ENCODE assay signal across 17 cellular contexts in genomic region chr5:76524872-76525271, GRCh38.
DNase-seq lines count a peak whose midpoint lies in the region; ATAC-seq and TF ChIP-seq lines count a peak whose summit lies in the region.
"Had no signal": no experiment of that assay in that cellular context is flagged by ENCODE, and none has a peak within 500 bp of the region (broad histone marks: within the 10 kb centered on the region; RNA-seq: fewer than 3 reads in every experiment).

No MANE protein-coding gene starts in this region.

- no peak for DNase-seq in activated naive CD8-positive, alpha-beta T cell treated with anti-CD3 and anti-CD28 coated beads for 36 hours
- DNase-seq in SK-N-MC (ENCODE audit: low read depth, low spot score): peak; percentile 99
- DNase-seq in fibroblast of peridontal ligament (ENCODE audit: extremely low read depth): peak; percentile 31
- DNase-seq in MM.1S: no peak
- DNase-seq in NCI-H510A (lab: John Stamatoyannopoulos, UW): no peak
- no peak for DNase-seq in posterior vena cava (ENCODE audit: low spot score)
- DNase-seq: activated naive CD4-positive, alpha-beta T cell; CD4-positive, CD25-positive, alpha-beta regulatory T cell; foreskin melanocyte; Karpas-422; T-helper 2 cell had no signal

- H3K4me1 ChIP-seq in MM.1S (ENCODE audit: low read length): peaks cover 18% of the 10 kb centered on the region
- H3K4me1 ChIP-seq: prostate gland had no signal

- no peaks in the 10 kb centered on the region for H3K9me2 ChIP-seq in MM.1S (replicated peaks; ENCODE audit: insufficient read depth, low read length)

- ATAC-seq in HG03139 (IDR thresholded peaks at IDR 0.05; ENCODE audit: unreplicated experiment): no peak
- ATAC-seq: activated CD4-positive, CD25-positive, alpha-beta regulatory T cell treated with anti-CD3 and anti-CD28 coated beads, Interleukin-2, amount 50 U/mL, for 24 hours had no signal

- H3F3A ChIP-seq in MM.1S (ENCODE audit: insufficient read depth, low read length): peaks cover 5% of the 10 kb centered on the region; the same call in 1 of the 2 replicates

- no peak overlapping the region for H3K4me2 ChIP-seq in MM.1S (ENCODE audit: low read depth, low read length)

- H3K4me3 ChIP-seq in SK-N-MC (peak overlapping the region; percentile 68), MM.1S (ENCODE audit: low read length) (no peak overlapping the region)
- H3K4me3 ChIP-seq: cardiac muscle cell, prostate gland had no signal

- peaks cover 85% of the 10 kb centered on the region for H3K4me1 Mint-ChIP-seq in activated naive CD8-positive, alpha-beta T cell (ENCODE audit: low read depth)
- H3K4me1 Mint-ChIP-seq in activated naive CD8-positive, alpha-beta T cell treated with anti-CD3 and anti-CD28 coated beads for 36 hours: peaks cover 63% of the 10 kb centered on the region

- H3K27ac ChIP-seq in SK-N-MC (peak overlapping the region; percentile 94), MM.1S (ENCODE audit: low read length) (no peak overlapping the region)
- H3K27ac ChIP-seq: cardiac muscle cell, prostate gland had no signal

- H3K36me3 ChIP-seq in SK-N-MC (ENCODE audit: insufficient read depth, low read length): no peaks in the 10 kb centered on the region
- no peaks in the 10 kb centered on the region for H3K36me3 ChIP-seq in MM.1S (replicated peaks; ENCODE audit: insufficient read depth, low read length)
- H3K36me3 ChIP-seq: cardiac muscle cell, prostate gland had no signal

- no peak for TF ChIP-seq CTCF in MM.1S (IDR thresholded peaks at IDR 0.05; ENCODE audit: low read length)

- no peak overlapping the region for H3K4me3 Mint-ChIP-seq in activated naive CD8-positive, alpha-beta T cell
- H3K4me3 Mint-ChIP-seq in activated naive CD8-positive, alpha-beta T cell treated with anti-CD3 and anti-CD28 coated beads for 36 hours: no peak overlapping the region
- H3K4me3 Mint-ChIP-seq: CD4-positive, CD25-positive, alpha-beta regulatory T cell; stimulated activated naive CD8-positive, alpha-beta T cell treated with anti-CD3 and anti-CD28 coated beads, Interleukin-15, Interleukin-2, amounts not matched to agents 100 ng/mL and 50 ng/mL, for 24 hours had no signal

- no peak overlapping the region for H2AFZ ChIP-seq in MM.1S (ENCODE audit: low read length)

- no peaks in the 10 kb centered on the region for H3K27me3 ChIP-seq in MM.1S (replicated peaks; ENCODE audit: insufficient read depth, low read length)
- H3K27me3 ChIP-seq: cardiac muscle cell had no signal

- no peaks in the 10 kb centered on the region for H3K9me3 Mint-ChIP-seq in activated naive CD8-positive, alpha-beta T cell (ENCODE audit: low read depth)
- H3K9me3 Mint-ChIP-seq in activated naive CD8-positive, alpha-beta T cell treated with anti-CD3 and anti-CD28 coated beads for 36 hours: no peaks in the 10 kb centered on the region
- H3K9me3 Mint-ChIP-seq: stimulated activated naive CD8-positive, alpha-beta T cell treated with anti-CD3 and anti-CD28 coated beads, Interleukin-15, Interleukin-2, amounts not matched to agents 100 ng/mL and 50 ng/mL, for 24 hours had no signal

- H3K9ac ChIP-seq in SK-N-MC (ENCODE audit: insufficient read length) (peak overlapping the region; percentile 57), MM.1S (ENCODE audit: low read length) (no peak overlapping the region)

- peaks cover 6% of the 10 kb centered on the region for H3K36me3 Mint-ChIP-seq in activated naive CD8-positive, alpha-beta T cell
- H3K36me3 Mint-ChIP-seq in activated naive CD8-positive, alpha-beta T cell treated with anti-CD3 and anti-CD28 coated beads for 36 hours: peaks cover 6% of the 10 kb centered on the region

- peak overlapping the region; percentile 41 for H3K27ac Mint-ChIP-seq in activated naive CD8-positive, alpha-beta T cell
- no peak overlapping the region for H3K27ac Mint-ChIP-seq in activated naive CD8-positive, alpha-beta T cell treated with anti-CD3 and anti-CD28 coated beads for 36 hours
- H3K27ac Mint-ChIP-seq: stimulated activated naive CD8-positive, alpha-beta T cell treated with anti-CD3 and anti-CD28 coated beads, Interleukin-15, Interleukin-2, amounts not matched to agents 100 ng/mL and 50 ng/mL, for 24 hours had no signal

- H3K9me3 ChIP-seq in SK-N-MC (ENCODE audit: low read depth, low read length): no peaks in the 10 kb centered on the region
- H3K9me3 ChIP-seq in MM.1S (replicated peaks; ENCODE audit: insufficient read depth, low read length): no peaks in the 10 kb centered on the region
- H3K9me3 ChIP-seq: prostate gland had no signal

- intact Hi-C loops in posterior vena cava (cut with DNase I): no loop called here

- no peaks in the 10 kb centered on the region for H4K20me1 ChIP-seq in MM.1S (ENCODE audit: insufficient read depth, low read length)

- peaks cover 72% of the 10 kb centered on the region for H3K79me2 ChIP-seq in MM.1S (ENCODE audit: low read length)

- no peaks in the 10 kb centered on the region for H3K27me3 Mint-ChIP-seq in activated naive CD8-positive, alpha-beta T cell
- H3K27me3 Mint-ChIP-seq in activated naive CD8-positive, alpha-beta T cell treated with anti-CD3 and anti-CD28 coated beads for 36 hours: no peaks in the 10 kb centered on the region
- H3K27me3 Mint-ChIP-seq: CD4-positive, CD25-positive, alpha-beta regulatory T cell; stimulated activated naive CD8-positive, alpha-beta T cell treated with anti-CD3 and anti-CD28 coated beads, Interleukin-15, Interleukin-2, amounts not matched to agents 100 ng/mL and 50 ng/mL, for 24 hours had no signal

Comparison
In these comparisons a context has a peak if more than half of its experiments do, and no peak if none do; other contexts are left out.
1. DNase-seq: peak in SK-N-MC (single experiment) and fibroblast of peridontal ligament (single experiment); none in activated naive CD8-positive, alpha-beta T cell treated with anti-CD3 and anti-CD28 coated beads for 36 hours (single experiment), MM.1S (single experiment), NCI-H510A (single experiment) and posterior vena cava (single experiment).